Comparison of ENCODE assay signal across 8 cellular contexts in the genomic region with DNA sequence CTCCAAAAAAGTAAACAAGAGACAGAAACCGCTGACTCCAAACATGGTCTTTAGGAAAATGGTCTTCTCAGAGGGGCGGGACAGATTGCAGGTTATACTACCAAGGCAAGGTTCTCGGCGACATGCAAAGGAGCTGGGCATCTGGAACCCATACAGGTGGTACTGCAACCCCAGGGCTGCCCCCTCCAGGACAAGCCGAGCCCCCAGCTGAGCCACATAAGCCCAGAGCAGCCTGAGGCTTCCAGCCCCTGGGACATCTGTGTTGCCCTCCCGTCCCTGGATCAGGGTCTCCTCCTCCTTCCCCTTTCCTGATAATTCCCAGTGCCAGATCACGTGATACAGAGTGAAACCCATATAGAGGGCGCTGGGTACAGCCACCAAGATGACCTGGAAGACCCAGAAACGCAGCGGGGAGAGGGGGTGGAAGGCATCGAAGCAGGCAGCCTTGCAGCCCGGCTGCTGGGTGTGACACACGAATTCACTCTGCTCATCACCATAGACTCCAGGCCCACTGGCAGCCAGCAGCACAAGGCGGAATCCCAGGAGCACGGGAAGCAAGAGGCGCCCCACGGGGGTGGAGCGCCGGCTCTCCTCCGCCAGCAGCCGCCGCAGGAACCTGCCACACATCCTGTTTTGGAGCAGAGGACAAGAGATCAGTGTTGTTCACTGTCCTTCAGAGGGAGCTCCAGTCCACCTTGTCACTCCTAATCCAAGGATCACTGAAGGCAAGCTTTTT. TPM values are rescaled to one million over a fixed set of nuclear protein-coding genes. Genes with fewer than 3 reads are reported as not detected.
DNase-seq lines count a peak whose midpoint lies in the region; ATAC-seq, FAIRE-seq and TF ChIP-seq lines count a peak whose summit lies in the region.
"Had no signal": no experiment of that assay in that cellular context is flagged by ENCODE, and none has a peak within 500 bp of the region (broad histone marks: within the 10 kb centered on the region; RNA-seq: fewer than 3 reads in every experiment).

A gene with protein sequence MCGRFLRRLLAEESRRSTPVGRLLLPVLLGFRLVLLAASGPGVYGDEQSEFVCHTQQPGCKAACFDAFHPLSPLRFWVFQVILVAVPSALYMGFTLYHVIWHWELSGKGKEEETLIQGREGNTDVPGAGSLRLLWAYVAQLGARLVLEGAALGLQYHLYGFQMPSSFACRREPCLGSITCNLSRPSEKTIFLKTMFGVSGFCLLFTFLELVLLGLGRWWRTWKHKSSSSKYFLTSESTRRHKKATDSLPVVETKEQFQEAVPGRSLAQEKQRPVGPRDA (minus strand): TSS at position 627 of the 736 bp plus-strand sequence. CDS start 0 bp downstream, at position 627.

- H3K4me2 ChIP-seq in smooth muscle cell: peak within 1 kb of the TSS; percentile 73

- H3K4me3 ChIP-seq in GM06990 (replicated peaks; ENCODE audit: low read depth, low read length) (no peak within 1 kb of the TSS; the same call in 1 of the 2 replicates), bronchial epithelial cell (ENCODE audit: low read depth, low read length) (peak within 1 kb of the TSS; percentile 2), smooth muscle cell (peak within 1 kb of the TSS; percentile 36)

- TF ChIP-seq CTCF in GM06990 (IDR thresholded peaks at IDR 0.05; ENCODE audit: insufficient read depth, low read length, poor library complexity, severe bottlenecking) (peak; percentile 33), bronchial epithelial cell (IDR thresholded peaks at IDR 0.05; ENCODE audit: insufficient read depth, low read length, severe bottlenecking) (peak; percentile 48), smooth muscle cell (IDR thresholded peaks at IDR 0.05; ENCODE audit: borderline replicate concordance, insufficient read depth, poor library complexity, severe bottlenecking) (no peak)

- DNase-seq in GM06990 (ENCODE audit: extremely low read depth, insufficient read length): no peak
- DNase-seq in NCI-H128 (lab: John Stamatoyannopoulos, UW; ENCODE audit: unreplicated experiment): peak; percentile 46
- peak; percentile 16 for DNase-seq in T follicular helper cell (ENCODE audit: low read depth)
- peak; percentile 55 for DNase-seq in bronchial epithelial cell (ENCODE audit: low read depth)
- DNase-seq in iPS-NIHi11 (ENCODE audit: low spot score): peak; percentile 83
- peak; percentile 2 for DNase-seq in smooth muscle cell (lab: John Stamatoyannopoulos, UW; ENCODE audit: unreplicated experiment)

- H3K9ac ChIP-seq in smooth muscle cell (ENCODE audit: low read depth): no peak within 1 kb of the TSS

- FAIRE-seq in bronchial epithelial cell (lab: Jason Lieb, UNC): no peak
- FAIRE-seq: endometrium had no signal

- WGBS in smooth muscle cell (ENCODE audit: low lambda C conversion rate): 25% methylated on average over 22 of the region's 22 CpGs

- H3K36me3 ChIP-seq in GM06990 (ENCODE audit: control insufficient read depth, insufficient read depth, low read length) (no peaks in the 10 kb centered on the region), bronchial epithelial cell (ENCODE audit: control insufficient read depth, insufficient read depth, low read length) (no peaks in the 10 kb centered on the region), smooth muscle cell (ENCODE audit: low read depth) (no peaks in the 10 kb centered on the region)

- ATAC-seq in HG02884 (IDR thresholded peaks at IDR 0.05; ENCODE audit: unreplicated experiment): no peak

- H3K27me3 ChIP-seq in GM06990 (replicated peaks; ENCODE audit: control insufficient read depth, insufficient read depth, low read length): no peaks in the 10 kb centered on the region; the same call in 1 of the 2 replicates
- H3K27me3 ChIP-seq in bronchial epithelial cell (ENCODE audit: control insufficient read depth, insufficient read depth, low read length): peaks cover 2% of the 10 kb centered on the region
- peaks cover 5% of the 10 kb centered on the region for H3K27me3 ChIP-seq in smooth muscle cell (ENCODE audit: low read depth)

- H3K27ac ChIP-seq in smooth muscle cell (ENCODE audit: low read depth): no peak within 1 kb of the TSS

- H3K9me3 ChIP-seq in smooth muscle cell (replicated peaks; ENCODE audit: low read depth): no peaks in the 10 kb centered on the region

- H3K79me2 ChIP-seq in smooth muscle cell (ENCODE audit: low read depth): no peaks in the 10 kb centered on the region

- no peaks in the 10 kb centered on the region for H3F3A ChIP-seq in smooth muscle cell (ENCODE audit: low read depth)

- no peaks in the 10 kb centered on the region for H4K20me1 ChIP-seq in smooth muscle cell (ENCODE audit: low read depth)

- H2AFZ ChIP-seq in smooth muscle cell (ENCODE audit: low read depth): peak within 1 kb of the TSS; percentile 81

- no peaks in the 10 kb centered on the region for H3K4me1 ChIP-seq in smooth muscle cell (ENCODE audit: low read depth)

RNA-seq across cellular contexts. Expression of the gene that starts here (rescaled TPM):
- total RNA-seq in bronchial epithelial cell: not detected in 2 replicates
- total RNA-seq in smooth muscle cell: not detected in 2 replicates
- polyA plus RNA-seq in smooth muscle cell: not detected in 2 replicates

Comparison
In these comparisons a context has a peak if more than half of its experiments do, and no peak if none do; other contexts are left out.
1. Peak in DNase-seq and H3K4me3 ChIP-seq in bronchial epithelial cell; RNA of the gene not detected or under 1 TPM.
2. Peak in DNase-seq, H3K4me3 ChIP-seq and H3K4me2 ChIP-seq in smooth muscle cell; RNA of the gene not detected or under 1 TPM.